17 cellular contexts compared by ENCODE assay signal in the genomic region with DNA sequence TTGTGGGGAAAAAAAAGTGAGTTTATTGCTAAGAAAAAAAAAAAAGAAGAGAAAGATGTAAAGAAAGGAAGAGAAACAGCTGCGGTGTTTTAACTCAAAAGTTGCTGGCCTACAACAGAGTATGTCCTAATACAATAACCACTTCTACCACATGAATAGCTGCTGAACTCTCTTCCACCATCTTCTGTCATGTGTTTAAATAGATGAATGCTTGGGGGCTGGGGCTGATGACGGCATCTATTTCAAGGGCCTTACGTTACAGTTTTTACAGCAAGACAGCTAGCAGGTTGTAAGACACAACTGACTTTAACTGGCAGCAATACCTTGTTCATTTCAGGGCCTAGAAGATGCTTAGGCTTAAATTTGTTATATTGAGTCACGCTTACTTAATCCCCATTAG.
"Had no signal": no experiment of that assay in that cellular context is flagged by ENCODE, and none has a peak within 500 bp of the region (broad histone marks: within the 10 kb centered on the region; RNA-seq: fewer than 3 reads in every experiment).

No MANE protein-coding gene starts in this region.

- H3K27ac ChIP-seq: adrenal gland, suprapubic skin had no signal

- DNase-seq: activated CD4-positive, alpha-beta T cell treated with anti-CD3 and anti-CD28 coated beads, Interleukin-2, amount 50 U/mL, for 4 hours; activated gamma-delta T cell treated with Interleukin-2 at 50 U/mL for 16 hours; adrenal gland; foreskin melanocyte; kidney; left ventricle myocardium superior; small intestine; stimulated activated CD4-positive, alpha-beta T cell treated with anti-CD3 and anti-CD28 coated beads, Interleukin-15, amount 100 ng/mL, for 24 hours; stimulated activated CD4-positive, alpha-beta T cell treated with anti-CD3 and anti-CD28 coated beads, Interleukin-2, amount 100 ng/mL, for 48 hours; stimulated activated naive CD8-positive, alpha-beta T cell treated with anti-CD3 and anti-CD28 coated beads, Interleukin-15, amount 100 ng/mL, for 72 hours had no signal

- H3K4me3 Mint-ChIP-seq: activated T-helper 1 cell treated with anti-CD3 and anti-CD28 coated beads, Interleukin-12 subunit alpha, Interleukin-12 subunit beta, Interleukin-2, Interleukin-4 antibody, amounts not matched to agents 30 ng/mL and 10 ng/mL and 1 ng/mL, durations not matched to agents 14 hours and 24 hours and 36 hours; stimulated activated naive CD8-positive, alpha-beta T cell treated with anti-CD3 and anti-CD28 coated beads, Interleukin-15, amount 100 ng/mL, for 72 hours; T-helper 2 cell treated with Interferon-gamma antibody and Interleukin-4, amounts not matched to agents 5 μg/mL and 100 μg/mL, for 36 hours had no signal

- ATAC-seq: activated naive CD4-positive, alpha-beta T cell treated with anti-CD3 and anti-CD28 coated beads, Interleukin-2, amount 50 U/mL, for 72 hours; stimulated activated naive CD8-positive, alpha-beta T cell treated with anti-CD3 and anti-CD28 coated beads, Interleukin-15, amount 100 ng/mL, for 72 hours had no signal

- H3K27me3 ChIP-seq: adrenal gland, suprapubic skin had no signal

- H3K36me3 Mint-ChIP-seq: activated naive CD4-positive, alpha-beta T cell treated with anti-CD3 and anti-CD28 coated beads, Interleukin-2, amount 50 U/mL, for 72 hours had no signal

- H3K36me3 ChIP-seq: adrenal gland had no signal

- H3K9me3 Mint-ChIP-seq: activated naive CD4-positive, alpha-beta T cell treated with anti-CD3 and anti-CD28 coated beads, Interleukin-2, amount 50 U/mL, for 72 hours; activated T-helper 1 cell treated with anti-CD3 and anti-CD28 coated beads, Interleukin-12 subunit alpha, Interleukin-12 subunit beta, Interleukin-2, Interleukin-4 antibody, amounts not matched to agents 30 ng/mL and 10 ng/mL and 1 ng/mL, durations not matched to agents 14 hours and 24 hours and 36 hours; stimulated activated naive CD8-positive, alpha-beta T cell treated with anti-CD3 and anti-CD28 coated beads, Interleukin-15, amount 100 ng/mL, for 72 hours; T-helper 2 cell treated with Interferon-gamma antibody and Interleukin-4, amounts not matched to agents 5 μg/mL and 100 μg/mL, for 36 hours had no signal

- H3K27ac Mint-ChIP-seq: activated naive CD4-positive, alpha-beta T cell treated with anti-CD3 and anti-CD28 coated beads, Interleukin-2, amount 50 U/mL, for 72 hours; activated T-helper 1 cell treated with anti-CD3 and anti-CD28 coated beads, Interleukin-12 subunit alpha, Interleukin-12 subunit beta, Interleukin-2, Interleukin-4 antibody, amounts not matched to agents 30 ng/mL and 10 ng/mL and 1 ng/mL, durations not matched to agents 14 hours and 24 hours and 36 hours; stimulated activated naive CD8-positive, alpha-beta T cell treated with anti-CD3 and anti-CD28 coated beads, Interleukin-15, amount 100 ng/mL, for 72 hours; T-helper 2 cell treated with Interferon-gamma antibody and Interleukin-4, amounts not matched to agents 5 μg/mL and 100 μg/mL, for 36 hours had no signal

- H3K4me3 ChIP-seq: adrenal gland, suprapubic skin had no signal

- H3K27me3 Mint-ChIP-seq: progenitor cell of endocrine pancreas; stimulated activated naive CD8-positive, alpha-beta T cell treated with anti-CD3 and anti-CD28 coated beads, Interleukin-15, amount 100 ng/mL, for 72 hours had no signal

- FAIRE-seq: bronchial epithelial cell, kidney, small intestine, TTC549 had no signal

- H3K4me1 ChIP-seq: suprapubic skin had no signal
